In genomic region chr4:20675786-20676185, GRCh38 we compare ENCODE assay signal across 1 cellular context.
TF ChIP-seq lines count a peak whose summit lies in the region.

No MANE protein-coding gene starts in this region.

TF ChIP-seq in H1, 55 proteins besides CTCF, POLR2A, EP300 and RAD21 (continued from another document):
- TF ChIP-seq EGR1 (IDR thresholded peaks at IDR 0.05; ENCODE audit: borderline replicate concordance, low read depth, low read length) = no peak
- no peak for TF ChIP-seq SAP30 (IDR thresholded peaks at IDR 0.05; ENCODE audit: insufficient read depth, insufficient replicate concordance, low read length)
- no peak for TF ChIP-seq ZNF274 (IDR thresholded peaks at IDR 0.05; ENCODE audit: borderline replicate concordance, extremely low read depth, low read length)
- TF ChIP-seq SUZ12 (IDR thresholded peaks at IDR 0.05; ENCODE audit: low read length) = no peak
- TF ChIP-seq MAFK (IDR thresholded peaks at IDR 0.05; ENCODE audit: low read depth, low read length) = no peak
